In genomic region chr19:18013621-18014111, GRCh38 we compare ENCODE assay signal across 11 cellular contexts. TPM values are rescaled to one million over a fixed set of nuclear protein-coding genes. Genes with fewer than 3 reads are reported as not detected.
DNase-seq lines count a peak whose midpoint lies in the region; ATAC-seq and TF ChIP-seq lines count a peak whose summit lies in the region.
"Had no signal": no experiment of that assay in that cellular context is flagged by ENCODE, and none has a peak within 500 bp of the region (broad histone marks: within the 10 kb centered on the region; RNA-seq: fewer than 3 reads in every experiment).

No MANE protein-coding gene starts in this region.

- ATAC-seq in WTC11 (no peak), heart right ventricle (peak in 6 of 8 donors; percentile 4 to 52 (median 32)), gastrocnemius medialis (peak; percentile 4 to 41), GM21737 (IDR thresholded peaks at IDR 0.05; ENCODE audit: unreplicated experiment) (no peak)

- DNase-seq in Caco-2 (peak; percentile 53 to 56), WTC11 (ENCODE audit: low spot score) (no peak), heart right ventricle (peak in 1 of 2 donors; percentile 38), gastrocnemius medialis (peak; percentile 60 to 91), NCI-H1048 (lab: John Stamatoyannopoulos, UW) (no peak), G401 (ENCODE audit: low spot score) (no peak), NCI-H524 treated with DMSO at 0.1 percent for 48 hours (lab: John Stamatoyannopoulos, UW) (no peak)
- DNase-seq: hippocampal formation, NCI-H2029 treated with DMSO at 0.1 percent for 48 hours, RPMI8226 had no signal

- H3K36me3 ChIP-seq in Caco-2 (ENCODE audit: control insufficient read depth, insufficient read depth, low read length) (peaks cover 1% of the 10 kb centered on the region), heart right ventricle (peaks cover 6 to 71% (median 41%) of the 10 kb centered on the region in 9 donors), gastrocnemius medialis (peaks cover 7 to 71% of the 10 kb centered on the region in 2 donors)

- intact Hi-C loops in Caco-2 (cut with micrococcal nuclease; ENCODE audit: unreplicated experiment) (no loop called here), heart right ventricle (cut with DNase I) (no loop called here), gastrocnemius medialis (cut with DNase I; ENCODE audit: low total_unique reads) (no loop called here)

- H3K4me3 ChIP-seq in Caco-2 (ENCODE audit: low read depth, low read length), result no peak overlapping the region
- H3K4me3 ChIP-seq in heart right ventricle, result no peak overlapping the region
- peak overlapping the region; percentile 74 to 99 (median 83) for H3K4me3 ChIP-seq in gastrocnemius medialis

- WGBS in heart right ventricle, 2 donors, result 43 to 55% methylated on average over 9 of the region's 9 CpGs

- TF ChIP-seq POLR2A in gastrocnemius medialis (IDR thresholded peaks at IDR 0.05), result peak; percentile 12 to 54

- H3K27ac Mint-ChIP-seq in Caco-2 (ENCODE audit: unreplicated experiment), result peak overlapping the region; percentile 49
- no peak overlapping the region for H3K27ac Mint-ChIP-seq in WTC11

- POLR2A ChIA-PET in Caco-2 (lab: Charles Lee), result interaction anchor here (0.5 kb wide), 1 partner anchor 13 kb away, joined by 3 read pairs; no protein-coding TSS in a partner anchor
- POLR2A ChIA-PET in WTC11 (lab: Charles Lee), result no interaction called here

- TF ChIP-seq CTCF in Caco-2 (IDR thresholded peaks at IDR 0.05; ENCODE audit: insufficient read depth in 1 of 2, low read depth in 1 of 2, low read length in 1 of 2, severe bottlenecking in 1 of 2, unreplicated experiment in 1 of 2), result no peak
- no peak for TF ChIP-seq CTCF in WTC11 (IDR thresholded peaks at IDR 0.05)
- TF ChIP-seq CTCF in heart right ventricle (IDR thresholded peaks at IDR 0.05), result no peak
- no peak for TF ChIP-seq CTCF in gastrocnemius medialis (IDR thresholded peaks at IDR 0.05 in 4 of 5, conservative IDR thresholded peaks at IDR 0.05 in 1 of 5)

- H3K36me3 Mint-ChIP-seq in Caco-2 (ENCODE audit: insufficient read depth, unreplicated experiment), result peaks cover 14% of the 10 kb centered on the region
- peaks cover 2% of the 10 kb centered on the region for H3K36me3 Mint-ChIP-seq in WTC11

- H3K4me1 Mint-ChIP-seq in Caco-2 (ENCODE audit: low read depth, unreplicated experiment) (peaks cover 7% of the 10 kb centered on the region), WTC11 (peaks cover 3% of the 10 kb centered on the region; the same call in 1 of the 2 replicates)

- H3K9me3 Mint-ChIP-seq in Caco-2 (ENCODE audit: unreplicated experiment) (no peaks in the 10 kb centered on the region), WTC11 (no peaks in the 10 kb centered on the region)

- peak overlapping the region in 9 of 10 donors; percentile 11 to 78 (median 58) for H3K27ac ChIP-seq in heart right ventricle
- peak overlapping the region; percentile 89 to 100 (median 95) for H3K27ac ChIP-seq in gastrocnemius medialis

- H3K9me3 ChIP-seq in Caco-2, result no peaks in the 10 kb centered on the region
- H3K9me3 ChIP-seq in heart right ventricle, result no peaks in the 10 kb centered on the region
- H3K9me3 ChIP-seq in gastrocnemius medialis, result no peaks in the 10 kb centered on the region

- CTCF ChIA-PET in Caco-2 (lab: Charles Lee), result no interaction called here
- CTCF ChIA-PET in WTC11 (lab: Charles Lee), result interaction anchor here (0.9 to 1.2 kb wide), 2 partner anchors 15 to 42 kb away, joined by 3 to 4 read pairs; no protein-coding TSS in a partner anchor

- BruUV-seq in Caco-2 (replicated peaks; lab: Mats Ljungman, UMichigan), result no TSS peak

- no peaks in the 10 kb centered on the region for H3K27me3 ChIP-seq in Caco-2 (replicated peaks; ENCODE audit: control insufficient read depth, insufficient read depth, low read length)
- H3K27me3 ChIP-seq in heart right ventricle, result no peaks in the 10 kb centered on the region
- H3K27me3 ChIP-seq in gastrocnemius medialis, result no peaks in the 10 kb centered on the region

- H3K4me1 ChIP-seq in Caco-2, result peaks cover 9% of the 10 kb centered on the region
- H3K4me1 ChIP-seq in heart right ventricle, result peaks cover 15 to 60% (median 43%) of the 10 kb centered on the region in 9 donors
- peaks cover 54 to 71% of the 10 kb centered on the region in 2 donors for H3K4me1 ChIP-seq in gastrocnemius medialis

- H3K4me3 Mint-ChIP-seq in Caco-2 (ENCODE audit: unreplicated experiment) (no peak overlapping the region), WTC11 (no peak overlapping the region)

- H3K27me3 Mint-ChIP-seq in Caco-2 (ENCODE audit: insufficient read depth, unreplicated experiment) (no peaks in the 10 kb centered on the region), WTC11 (ENCODE audit: low read depth) (peaks cover 3% of the 10 kb centered on the region; the same call in 1 of the 2 replicates)

- in situ Hi-C loops in gastrocnemius medialis (cut with MboI; ENCODE audit: low sequenced_read_pairs in 4 of 4) (no loop called here), G401 (cut with HindIII; ENCODE audit: low sequenced_read_pairs) (no loop called here)

TF ChIP-seq in WTC11, 78 proteins besides CTCF, POLR2A, EP300 and RAD21:
- no peak for TF ChIP-seq PRRX2 (CRISPR knock-in tag; IDR thresholded peaks at IDR 0.05)
- peak; percentile 92 for TF ChIP-seq GABPB1 (CRISPR knock-in tag; IDR thresholded peaks at IDR 0.05)
TF ChIP-seq in WTC11: peak in this region for 1.

RNA-seq across cellular contexts. Expression of gene ARRDC2, which starts 5.7 kb away (rescaled TPM):
- total RNA-seq in Caco-2 (2022) (6.0 and 6.5 TPM in 2 replicates), WTC11 (2021) (9.2 to 9.9 TPM (median 9.8 TPM) in 3 replicates), heart right ventricle (10 to 100 TPM in 5 of 10 donors, 1 to 10 TPM in 5; 4.8 to 22.4 (median 10.0) TPM), gastrocnemius medialis (100 to 1,000 TPM; 476 to 810 (median 543) TPM)
- polyA plus RNA-seq in heart right ventricle, result 10 to 100 TPM; 19.3 to 45.5 TPM
- total RNA-seq in G401 (2014; rRNA removed; shearing (Covaris generic)), result 19.1 and 26.0 TPM in 2 replicates

RNA-seq across cellular contexts. Expression of gene KCNN1, which starts 46.8 kb away (rescaled TPM):
- not detected in 2 replicates for total RNA-seq in Caco-2 (2022)
- 15.3 to 18.0 TPM (median 17.2 TPM) in 3 replicates for total RNA-seq in WTC11 (2021)
- under 1 TPM in 1 of 10 donors, not detected in 9; 0.72 TPM for total RNA-seq in heart right ventricle
- polyA plus RNA-seq in heart right ventricle, result not detected
- not detected for total RNA-seq in gastrocnemius medialis
- total RNA-seq in G401 (2014; rRNA removed; shearing (Covaris generic)), result 13.2 and 16.0 TPM in 2 replicates

Comparison
In these comparisons a context has a peak if more than half of its experiments do, and no peak if none do; other contexts are left out.
1. DNase-seq: peak in Caco-2 (2 of 2) and gastrocnemius medialis (2 of 2); none in WTC11 (single experiment), NCI-H1048 (single experiment), G401 (single experiment) and NCI-H524 treated with DMSO at 0.1 percent for 48 hours (single experiment).
2. H3K4me3 ChIP-seq: peak in gastrocnemius medialis (4 of 4); none in Caco-2 (single experiment) and heart right ventricle (0 of 10).
3. ATAC-seq: peak in heart right ventricle (6 of 8) and gastrocnemius medialis (2 of 2); none in WTC11 (single experiment) and GM21737 (single experiment).
4. RNA of gene ARRDC2, which starts 5.7 kb away (total RNA-seq): 476 to 810 TPM in gastrocnemius medialis; 19.1 to 26.0 TPM in G401, 4.8 to 22.4 TPM in heart right ventricle, 9.2 to 9.9 TPM in WTC11 and 6.0 to 6.5 TPM in Caco-2; every median in the first group is over 10 times any median in the second.